In the genomic region with DNA sequence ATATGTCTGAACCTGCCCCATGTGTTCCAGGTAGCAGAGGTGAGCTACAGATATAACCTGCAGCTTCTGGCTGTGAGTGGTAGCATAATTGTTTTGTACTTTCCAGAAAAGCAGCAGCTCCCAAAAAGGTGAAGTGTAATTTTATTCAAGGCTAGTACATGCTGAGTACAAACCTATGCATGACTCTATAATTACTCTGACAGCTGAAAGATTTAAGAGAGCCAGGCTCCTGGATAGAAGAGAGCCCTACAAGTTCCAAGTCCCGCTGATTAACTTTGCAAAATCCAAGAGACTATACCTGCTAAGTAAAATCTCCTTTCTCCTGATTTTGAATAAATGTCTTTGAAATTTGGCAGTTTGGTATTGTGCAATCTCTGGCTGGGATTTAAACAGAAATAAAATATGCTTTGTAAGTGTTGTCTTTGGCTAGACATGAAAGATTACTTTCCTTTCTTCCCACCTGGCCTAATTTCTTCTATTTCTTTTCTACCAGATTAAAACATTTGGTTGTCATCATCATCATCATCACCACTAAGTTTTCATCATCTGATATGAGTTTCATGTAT, we compare ENCODE assay signal across 17 cellular contexts.
"Had no signal": no experiment of that assay in that cellular context is flagged by ENCODE, and none has a peak within 500 bp of the region (broad histone marks: within the 10 kb centered on the region; RNA-seq: fewer than 3 reads in every experiment).

No MANE protein-coding gene starts in this region.

- H3K36me3 ChIP-seq: ovary had no signal

- H3K4me1 ChIP-seq: left lung, vagina had no signal

- ATAC-seq: esophagus mucosa, left lung had no signal

- H3K27me3 ChIP-seq: left lung, ovary, stomach, vagina had no signal

- H3K4me3 Mint-ChIP-seq: activated naive CD4-positive, alpha-beta T cell treated with anti-CD3 and anti-CD28 coated beads, Interleukin-2, amount 50 U/mL, for 24 hours; brain; endodermal cell; neural crest cell had no signal

- H3K27me3 Mint-ChIP-seq: activated naive CD4-positive, alpha-beta T cell treated with anti-CD3 and anti-CD28 coated beads, Interleukin-2, amount 50 U/mL, for 24 hours; brain had no signal

- DNase-seq: activated CD4-positive, alpha-beta T cell treated with anti-CD3 and anti-CD28 coated beads, Interleukin-2, amount 50 U/mL, for 1 hour; activated CD4-positive, CD25-positive, alpha-beta regulatory T cell; activated T-cell treated with anti-CD3 and anti-CD28 coated beads for 4 hours; amniotic stem cell; endodermal cell; left lung; mesendoderm; ovary; stimulated activated CD4-positive, alpha-beta T cell treated with anti-CD3 and anti-CD28 coated beads, Interleukin-15, amount 100 ng/mL, for 24 hours; stimulated activated CD4-positive, alpha-beta T cell treated with anti-CD3 and anti-CD28 coated beads, Interleukin-4, amount 100 ng/mL, for 4 hours; stomach had no signal

- H3K27ac Mint-ChIP-seq: activated naive CD4-positive, alpha-beta T cell treated with anti-CD3 and anti-CD28 coated beads, Interleukin-2, amount 50 U/mL, for 24 hours; endodermal cell had no signal

- H3K27ac ChIP-seq: left lung, ovary, stomach, thoracic aorta, vagina had no signal

- H3K4me1 Mint-ChIP-seq: activated naive CD4-positive, alpha-beta T cell treated with anti-CD3 and anti-CD28 coated beads, Interleukin-2, amount 50 U/mL, for 24 hours; endodermal cell had no signal

- H3K4me3 ChIP-seq: left lung, ovary, stomach, thoracic aorta, vagina had no signal

- H3K9me3 Mint-ChIP-seq: activated naive CD4-positive, alpha-beta T cell treated with anti-CD3 and anti-CD28 coated beads, Interleukin-2, amount 50 U/mL, for 24 hours; brain; endodermal cell; neural crest cell had no signal

- H3K9me3 ChIP-seq: left lung, ovary, stomach, thoracic aorta, vagina had no signal
